Comparison of ENCODE assay signal across 8 cellular contexts in the genomic region with DNA sequence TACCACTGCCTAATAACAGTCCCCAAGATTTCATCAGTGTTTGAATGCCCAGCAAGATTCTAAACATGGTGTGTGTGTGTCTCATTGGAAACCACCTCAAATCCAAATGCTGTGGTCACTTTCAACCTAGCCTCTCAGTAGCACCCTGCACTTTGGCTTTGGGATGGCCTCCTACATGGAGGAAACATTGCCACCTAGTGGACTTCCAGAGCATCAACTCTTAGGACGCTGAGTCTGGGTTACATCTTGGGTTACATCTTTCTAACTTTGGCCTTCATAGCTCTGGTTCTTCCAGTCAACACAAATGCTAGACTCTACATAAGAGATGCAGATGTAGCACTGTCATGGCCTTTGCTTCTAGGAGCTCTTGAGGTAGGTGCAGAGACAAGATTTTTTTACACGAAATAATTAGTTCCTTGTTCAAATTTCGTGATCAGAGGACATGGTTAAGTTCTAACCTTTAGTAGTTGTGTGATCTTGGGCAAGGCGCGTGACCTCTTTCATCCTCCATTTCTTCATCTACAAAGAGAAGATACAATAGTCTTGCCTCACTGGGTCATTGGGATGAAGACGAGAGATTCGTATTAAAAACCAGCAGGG.
A peak's percentile ranks its signal among the peaks of the same experiment; 100 is the strongest.
DNase-seq lines count a peak whose midpoint lies in the region; ATAC-seq and TF ChIP-seq lines count a peak whose summit lies in the region.

No MANE protein-coding gene starts in this region.

- in situ Hi-C loops in HAP-1 (cut with MboI; ENCODE audit: low sequenced_read_pairs) = loop anchor here (5.0 kb wide), 1 partner anchor 595 kb away; no protein-coding TSS in a partner anchor

- POLR2A ChIA-PET in activated CD8-positive, alpha-beta T cell treated with anti-CD3 and anti-CD28 coated beads for 36 hours (lab: Charles Lee) = no interaction called here

- intact Hi-C loops in activated CD8-positive, alpha-beta T cell treated with anti-CD3 and anti-CD28 coated beads for 36 hours (cut with micrococcal nuclease) = loop anchor here (2.0 to 5.0 kb wide), 2 partner anchors 190 to 597 kb away; no protein-coding TSS in a partner anchor

- H3K4me1 Mint-ChIP-seq in activated CD8-positive, alpha-beta T cell treated with anti-CD3 and anti-CD28 coated beads for 36 hours (ENCODE audit: low read depth) = no peaks in the 10 kb centered on the region

- peaks cover 3% of the 10 kb centered on the region; the same call in 1 of the 2 replicates for H3K27me3 ChIP-seq in HAP-1 (ENCODE audit: low read depth)
- H3K27me3 ChIP-seq in cardiac muscle cell = no peaks in the 10 kb centered on the region

- H3K27ac ChIP-seq in cardiac muscle cell = no peak overlapping the region

- peak; percentile 75 for DNase-seq in DMS53 (lab: John Stamatoyannopoulos, UW)
- peak; percentile 54 to 56 for DNase-seq in HAP-1 (ENCODE audit: low spot score in 2 of 2)
- peak; percentile 57 for DNase-seq in NCI-H2196 (lab: John Stamatoyannopoulos, UW; ENCODE audit: unreplicated experiment)
- peak; percentile 26 for DNase-seq in activated CD8-positive, alpha-beta T cell treated with anti-CD3 and anti-CD28 coated beads for 36 hours
- DNase-seq in cardiac muscle cell (ENCODE audit: low read depth in 1 of 2, low spot score in 1 of 2) = peak; percentile 74 to 78
- DNase-seq in retina = peak; percentile 63
- DNase-seq in activated CD8-positive, alpha-beta memory T cell treated with anti-CD3 and anti-CD28 coated beads, Interleukin-2, amount 50 U/mL, for 48 hours = no peak

- no peaks in the 10 kb centered on the region for H3K36me3 Mint-ChIP-seq in activated CD8-positive, alpha-beta T cell treated with anti-CD3 and anti-CD28 coated beads for 36 hours (ENCODE audit: low read depth)

- H3K36me3 ChIP-seq in HAP-1 (replicated peaks) (no peaks in the 10 kb centered on the region), cardiac muscle cell (no peaks in the 10 kb centered on the region)

- peak; percentile 85 for TF ChIP-seq CTCF in activated CD8-positive, alpha-beta T cell treated with anti-CD3 and anti-CD28 coated beads for 36 hours (IDR thresholded peaks at IDR 0.05)
- TF ChIP-seq CTCF in cardiac muscle cell (IDR thresholded peaks at IDR 0.05; ENCODE audit: low read depth, low read length) = peak; percentile 92

- H3K9me3 ChIP-seq in HAP-1 (no peaks in the 10 kb centered on the region), cardiac muscle cell (ENCODE audit: low read depth) (no peaks in the 10 kb centered on the region)

- H3K4me1 ChIP-seq in HAP-1 (no peaks in the 10 kb centered on the region), cardiac muscle cell (ENCODE audit: low read depth) (no peaks in the 10 kb centered on the region)

- H3K4me3 Mint-ChIP-seq in activated CD8-positive, alpha-beta T cell treated with anti-CD3 and anti-CD28 coated beads for 36 hours = no peak overlapping the region

- CTCF ChIA-PET in activated CD8-positive, alpha-beta T cell treated with anti-CD3 and anti-CD28 coated beads for 36 hours (lab: Charles Lee) = interaction anchor here (0.6 to 3.8 kb wide), 17 partner anchors 9 to 596 kb away, joined by 3 to 18 read pairs (median 3); no protein-coding TSS in a partner anchor

- H3K4me3 ChIP-seq in HAP-1 (no peak overlapping the region), cardiac muscle cell (no peak overlapping the region)

- H3K27me3 Mint-ChIP-seq in activated CD8-positive, alpha-beta T cell treated with anti-CD3 and anti-CD28 coated beads for 36 hours = peaks cover 2% of the 10 kb centered on the region

- no peaks in the 10 kb centered on the region for H3K9me3 Mint-ChIP-seq in activated CD8-positive, alpha-beta T cell treated with anti-CD3 and anti-CD28 coated beads for 36 hours

- H3K27ac Mint-ChIP-seq in activated CD8-positive, alpha-beta T cell treated with anti-CD3 and anti-CD28 coated beads for 36 hours = no peak overlapping the region

- ATAC-seq in activated CD8-positive, alpha-beta T cell treated with anti-CD3 and anti-CD28 coated beads for 36 hours = no peak
- ATAC-seq in GM19467 (IDR thresholded peaks at IDR 0.05; ENCODE audit: unreplicated experiment) = no peak
